22 cellular contexts compared by ENCODE assay signal in the genomic region with DNA sequence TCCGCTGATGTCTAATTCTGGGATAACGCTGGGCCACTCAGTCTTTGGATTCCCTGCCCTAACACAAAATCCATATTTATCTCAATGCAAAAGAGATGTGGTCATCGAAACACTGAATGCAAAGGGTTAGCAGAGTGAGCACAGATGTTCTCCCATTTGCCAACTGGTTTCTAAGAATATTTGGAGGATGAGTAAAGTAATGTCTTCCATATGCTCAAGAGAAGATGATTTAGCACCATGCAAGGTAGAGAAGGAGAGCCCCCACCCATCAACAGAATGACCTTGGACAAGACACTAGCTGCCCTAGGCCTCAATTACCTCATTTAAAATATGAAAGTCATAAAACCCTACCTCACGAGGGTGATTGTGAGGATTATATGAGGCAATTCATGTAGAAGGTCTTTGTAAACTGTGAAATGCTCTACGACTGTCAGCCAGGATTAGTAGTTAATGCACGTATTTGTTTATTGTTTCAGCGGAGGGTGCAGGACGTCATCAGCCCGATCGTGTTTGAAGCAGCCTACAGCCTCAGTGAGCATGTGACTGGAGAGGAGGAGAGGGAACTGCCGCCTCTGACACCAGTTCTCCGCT.
DNase-seq lines count a peak whose midpoint lies in the region; ATAC-seq and FAIRE-seq lines count a peak whose summit lies in the region.
"Had no signal": no experiment of that assay in that cellular context is flagged by ENCODE, and none has a peak within 500 bp of the region (broad histone marks: within the 10 kb centered on the region; RNA-seq: fewer than 3 reads in every experiment).

No MANE protein-coding gene starts in this region.

- H4K91ac ChIP-seq in neuronal stem cell (ENCODE audit: low read depth, low read length, poor library complexity), result no peak overlapping the region

- H3K23ac ChIP-seq in neuronal stem cell (ENCODE audit: low read depth, low read length, poor library complexity), result no peak overlapping the region

- H3K36me3 ChIP-seq in HAP-1 (replicated peaks) (no peaks in the 10 kb centered on the region), neuronal stem cell (replicated peaks in 1 of 2; ENCODE audit: control insufficient read depth in 2 of 2, insufficient read depth in 2 of 2, low read length in 2 of 2) (no peaks in the 10 kb centered on the region)

- H3K9ac ChIP-seq in neuronal stem cell (ENCODE audit: low read depth, low read length, poor library complexity), result no peak overlapping the region

- H2BK12ac ChIP-seq in neuronal stem cell (ENCODE audit: low read length), result no peak overlapping the region

- no CpG with 5 or more reads among the region's 12 CpGs for WGBS in neuronal stem cell (ENCODE audit: extremely low coverage in 2 of 2, insufficient read length in 2 of 2, insufficient replicate concordance in 1 of 2), 2 donors

- no peak overlapping the region for H2BK5ac ChIP-seq in neuronal stem cell (ENCODE audit: low read length)

- H3K27ac ChIP-seq in neuronal stem cell (replicated peaks; ENCODE audit: low read length), result no peak overlapping the region
- H3K27ac ChIP-seq: left ventricle myocardium inferior, VCaP had no signal

- no peak overlapping the region for H3K14ac ChIP-seq in neuronal stem cell (ENCODE audit: low read length)

- H2BK120ac ChIP-seq in neuronal stem cell (ENCODE audit: low read depth, low read length), result no peak overlapping the region

- no peak overlapping the region for H2BK15ac ChIP-seq in neuronal stem cell (ENCODE audit: low read length)

- H3K4me3 ChIP-seq in HAP-1, result no peak overlapping the region
- H3K4me3 ChIP-seq in neuronal stem cell (ENCODE audit: low read length in 2 of 2), result no peak overlapping the region
- H3K4me3 ChIP-seq: left ventricle myocardium inferior had no signal

- H3K9me3 ChIP-seq in HAP-1 (no peaks in the 10 kb centered on the region), neuronal stem cell (replicated peaks in 1 of 2; ENCODE audit: control insufficient read depth in 2 of 2, insufficient read depth in 1 of 2, low read depth in 1 of 2, low read length in 2 of 2) (no peaks in the 10 kb centered on the region)

- H3K4me2 ChIP-seq in neuronal stem cell (ENCODE audit: insufficient read depth, low read length, poor library complexity, severe bottlenecking), result no peak overlapping the region

- DNase-seq in HAP-1 (ENCODE audit: low spot score in 2 of 2) (peak; percentile 25 to 42), left colon (no peak), superior temporal gyrus (ENCODE audit: extremely low spot score) (peak; percentile 25), NOMO-1 treated with dmso at 0.1 percent for 144 hours (lab: John Stamatoyannopoulos, UW; ENCODE audit: unreplicated experiment) (no peak), neuronal stem cell (ENCODE audit: low spot score) (no peak)
- DNase-seq in activated CD4-positive, alpha-beta T cell treated with anti-CD3 and anti-CD28 coated beads for 4 hours, result no peak
- DNase-seq: activated CD4-positive, alpha-beta memory T cell treated with anti-CD3 and anti-CD28 coated beads, Interleukin-2, amount 10 ng/mL, durations not matched to agents 7 days and 5 days; activated naive CD8-positive, alpha-beta T cell treated with anti-CD3 and anti-CD28 coated beads, Interleukin-2, amount 10 ng/mL, durations not matched to agents 7 days and 5 days; DMS79 treated with DMSO at 0.1 percent for 48 hours; left ventricle myocardium inferior; naive thymus-derived CD4-positive, alpha-beta T cell; NCI-H1436; NCI-H446; NK-92 treated with Interleukin-12 subunit alpha and Interleukin-12 subunit beta, amount 100 ng/mL, for 24 hours; stimulated activated CD4-positive, alpha-beta T cell treated with anti-CD3 and anti-CD28 coated beads, Interleukin-12 subunit alpha, Interleukin-12 subunit beta, amount 100 ng/mL, for 4 hours; trophoblast cell had no signal

- in situ Hi-C loops in HAP-1 (cut with MboI; ENCODE audit: low sequenced_read_pairs), result no loop called here

- no peak overlapping the region for H3K4ac ChIP-seq in neuronal stem cell (ENCODE audit: low read length)

- no peak overlapping the region for H3K18ac ChIP-seq in neuronal stem cell (ENCODE audit: low read length)

- H3K79me1 ChIP-seq in neuronal stem cell (ENCODE audit: low read depth, low read length), result no peaks in the 10 kb centered on the region

- H2AFZ ChIP-seq in neuronal stem cell (ENCODE audit: low read length), result no peak overlapping the region

- FAIRE-seq in endometrium (lab: Jason Lieb, UNC), result peak; percentile 71
- FAIRE-seq: frontal cortex had no signal

- intact Hi-C loops in left colon (cut with DNase I, micrococcal nuclease), result no loop called here

- no peak overlapping the region for H4K8ac ChIP-seq in neuronal stem cell (ENCODE audit: low read depth, low read length)

- H3K4me1 ChIP-seq in HAP-1 (peaks cover 6% of the 10 kb centered on the region), neuronal stem cell (ENCODE audit: control insufficient read depth in 2 of 2, insufficient read depth in 1 of 2, low read depth in 1 of 2, low read length in 2 of 2) (peaks cover 0 to 4% of the 10 kb centered on the region in 2 donors)

- peak; percentile 22 for ATAC-seq in left colon
- ATAC-seq: HCT116; naive thymus-derived CD4-positive, alpha-beta T cell; Right ventricle myocardium inferior; stimulated activated effector memory CD8-positive, alpha-beta T cell treated with anti-CD3 and anti-CD28 coated beads, Interleukin-12 subunit alpha, Interleukin-12 subunit beta, amount 100 ng/mL, for 72 hours had no signal

- no peak overlapping the region for H2AK5ac ChIP-seq in neuronal stem cell (ENCODE audit: low read depth, low read length)

- H3K27me3 ChIP-seq in HAP-1 (ENCODE audit: low read depth), result no peaks in the 10 kb centered on the region
- H3K27me3 ChIP-seq in neuronal stem cell (ENCODE audit: control insufficient read depth in 3 of 3, insufficient read depth in 3 of 3, low read depth in 1 of 3, low read length in 3 of 3), result no peaks in the 10 kb centered on the region

Comparison
In these comparisons a context has a peak if more than half of its experiments do, and no peak if none do; other contexts are left out.
1. DNase-seq: peak in HAP-1 (2 of 2) and superior temporal gyrus (single experiment); none in left colon (0 of 2), activated CD4-positive, alpha-beta T cell treated with anti-CD3 and anti-CD28 coated beads for 4 hours (0 of 2), NOMO-1 treated with dmso at 0.1 percent for 144 hours (single experiment) and neuronal stem cell (single experiment).